Comparison of ENCODE assay signal across 1 cellular context in genomic region chr2:10440736-10441135, GRCh38.
A peak's percentile ranks its signal among the peaks of the same experiment; 100 is the strongest.
TF ChIP-seq lines count a peak whose summit lies in the region.

No MANE protein-coding gene starts in this region.

TF ChIP-seq in endothelial cell of umbilical vein, 7 proteins besides CTCF, POLR2A, EP300 and RAD21:
- TF ChIP-seq JUN (IDR thresholded peaks at IDR 0.05; ENCODE audit: borderline replicate concordance, insufficient read depth, insufficient read length, low read depth): peak; percentile 23
- no peak for TF ChIP-seq GATA2 (IDR thresholded peaks at IDR 0.05; ENCODE audit: insufficient read depth, insufficient read length, low read depth, low read length)
